In the genomic region with DNA sequence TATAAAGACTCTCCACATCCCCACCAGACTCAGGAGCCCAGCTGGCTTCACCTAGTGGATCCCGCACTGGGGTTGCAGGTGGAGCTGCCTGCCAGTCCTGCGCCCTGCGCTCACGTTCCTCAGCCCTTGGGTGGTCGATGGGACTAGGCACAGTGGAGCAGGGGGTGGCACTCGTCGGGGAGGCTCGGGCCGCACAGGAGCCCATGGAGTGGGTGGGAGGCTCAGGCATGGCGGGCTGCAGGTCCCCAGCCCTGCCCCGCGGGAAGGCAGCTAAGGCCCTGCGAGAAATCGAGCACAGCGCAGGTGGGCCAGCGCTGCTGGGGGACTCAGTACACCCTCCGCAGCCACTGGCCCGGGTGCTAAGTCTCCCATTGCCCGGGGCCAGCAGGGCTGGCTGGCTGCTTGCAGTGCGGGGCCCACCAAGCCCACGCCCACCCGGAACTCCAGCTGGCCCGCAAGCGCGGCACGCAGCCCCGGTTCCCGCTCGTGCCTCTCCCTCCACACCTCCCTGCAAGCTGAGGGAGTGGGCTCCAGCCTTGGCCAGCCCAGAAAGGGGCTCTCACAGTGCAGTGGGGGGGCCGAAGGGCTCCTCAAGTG, we compare ENCODE assay signal across 5 cellular contexts.
DNase-seq lines count a peak whose midpoint lies in the region; FAIRE-seq and TF ChIP-seq lines count a peak whose summit lies in the region.
"Not testable (repeated sequence)": the region's sequence is repeated elsewhere in the genome, so short reads cannot be mapped to it uniquely, and the experiment has no call there.

No MANE protein-coding gene starts in this region.

- H3K4me3 ChIP-seq in kidney (ENCODE audit: low read length in 2 of 2); spleen: not testable (repeated sequence)

- H3K27me3 ChIP-seq in spleen (replicated peaks in 1 of 7): not testable (repeated sequence)

- H3K9me3 ChIP-seq in kidney (ENCODE audit: control insufficient read depth in 1 of 2, low read length in 2 of 2); spleen: not testable (repeated sequence)

- H3K4me1 Mint-ChIP-seq in chondrocyte (ENCODE audit: low read depth): not testable (repeated sequence)

- not testable (repeated sequence) for FAIRE-seq in kidney (lab: Jason Lieb, UNC)

- TF ChIP-seq POLR2A in spleen (IDR thresholded peaks at IDR 0.05): not testable (repeated sequence)

- H3K27ac Mint-ChIP-seq in chondrocyte (ENCODE audit: unreplicated experiment): not testable (repeated sequence)

- H3K36me3 Mint-ChIP-seq in chondrocyte (ENCODE audit: low read depth): not testable (repeated sequence)

- not testable (repeated sequence) for H3K27me3 Mint-ChIP-seq in chondrocyte (ENCODE audit: low read depth)

- H3K4me3 Mint-ChIP-seq in chondrocyte (ENCODE audit: unreplicated experiment): not testable (repeated sequence)

- H3K9ac ChIP-seq in kidney (ENCODE audit: low read length in 2 of 2): not testable (repeated sequence)

- not testable (repeated sequence) for H3K27ac ChIP-seq in kidney (ENCODE audit: low read depth in 2 of 2, low read length in 2 of 2); spleen

- H3K36me3 ChIP-seq in kidney (ENCODE audit: control insufficient read depth in 1 of 2, insufficient read depth in 2 of 2, low read length in 2 of 2); spleen: not testable (repeated sequence)

- H3K4me1 ChIP-seq in kidney (ENCODE audit: control insufficient read depth in 1 of 2, insufficient read depth in 1 of 2, low read depth in 1 of 2, low read length in 2 of 2); spleen: not testable (repeated sequence)

- not testable (repeated sequence) for TF ChIP-seq CTCF in chondrocyte (IDR thresholded peaks at IDR 0.05); kidney (IDR thresholded peaks at IDR 0.05; ENCODE audit: borderline replicate concordance, extremely low read depth, insufficient read depth); spleen (IDR thresholded peaks at IDR 0.05 in 8 of 11, conservative IDR thresholded peaks at IDR 0.05 in 3 of 11)

- intact Hi-C loops in kidney (cut with DNase I); posterior vena cava (cut with DNase I); spleen (cut with DNase I; ENCODE audit: low total_unique reads): not testable (repeated sequence)

- H3K9me3 Mint-ChIP-seq in chondrocyte (ENCODE audit: low read depth): not testable (repeated sequence)

- WGBS in spleen, 5 donors: 89 to 99% (median 91%) methylated on average over 11 to 30 of the region's 30 CpGs

- DNase-seq in activated gamma-delta T cell (lab: John Stamatoyannopoulos, UW) (peak; percentile 2), chondrocyte (ENCODE audit: low spot score) (peak; percentile 60), kidney (peak; percentile 49), posterior vena cava (ENCODE audit: low spot score) (peak; percentile 64), spleen (peak; percentile 58)

Comparison
In these comparisons a context has a peak if more than half of its experiments do, and no peak if none do; other contexts are left out.
1. DNase-seq: peak in every context shown above with its lines; median percentile 64 in posterior vena cava; 60 in chondrocyte; 58 in spleen; 49 in kidney; 2 in activated gamma-delta T cell.